Comparison of ENCODE assay signal across 13 cellular contexts in the genomic region with DNA sequence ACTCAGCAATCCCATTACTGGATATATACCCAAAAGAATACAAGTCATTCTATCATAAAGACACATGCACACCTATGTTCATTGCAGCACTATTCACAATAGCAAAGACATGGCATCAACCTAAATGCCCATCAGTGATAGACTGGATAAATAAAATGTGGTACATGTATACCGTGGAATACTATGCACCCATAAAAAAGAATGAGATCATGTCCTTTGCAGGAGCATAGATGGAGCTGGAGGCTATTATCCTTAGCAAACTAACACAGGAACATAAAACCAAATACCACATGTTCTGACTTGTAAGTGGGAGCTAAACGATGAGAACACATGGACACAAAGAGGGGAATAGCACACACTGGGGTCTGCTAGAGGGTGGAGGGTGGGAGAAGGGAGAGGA. TPM values are rescaled to one million over a fixed set of nuclear protein-coding genes. Genes with fewer than 3 reads are reported as not detected.
"Had no signal": no experiment of that assay in that cellular context is flagged by ENCODE, and none has a peak within 500 bp of the region (broad histone marks: within the 10 kb centered on the region; RNA-seq: fewer than 3 reads in every experiment).

No MANE protein-coding gene starts in this region.

RNA-seq across cellular contexts. Expression of gene GAS2L2, which starts 49.7 kb away (rescaled TPM):
- total RNA-seq: activated B cell treated with CpG ODN at 0.5 μM for 24 hours; activated CD4-positive, alpha-beta memory T cell treated with anti-CD3 and anti-CD28 coated beads for 36 hours; activated CD4-positive, alpha-beta memory T cell treated with anti-CD3 and anti-CD28 coated beads, Interleukin-2, amount 10 ng/mL, durations not matched to agents 7 days and 5 days; activated CD4-positive, alpha-beta T cell treated with anti-CD3 and anti-CD28 coated beads, Interleukin-2, amount 10 ng/mL, durations not matched to agents 24 days and 14 days; activated CD4-positive, alpha-beta T cell treated with anti-CD3 and anti-CD28 coated beads, Interleukin-2, amount 10 ng/mL, durations not matched to agents 7 days and 5 days; activated CD8-positive, alpha-beta memory T cell treated with anti-CD3 and anti-CD28 coated beads, Interleukin-2, amount 10 ng/mL, durations not matched to agents 7 days and 5 days; activated CD8-positive, alpha-beta T cell treated with anti-CD3 and anti-CD28 coated beads, Interleukin-2, amount 10 ng/mL, durations not matched to agents 7 days and 5 days; T-helper 1 cell treated with Interleukin-12 subunit alpha and Interleukin-12 subunit beta and Interleukin-4 antibody, amounts not matched to agents 30 ng/mL and 1 ng/mL, for 36 hours; T-helper 17 cell; T-helper 2 cell treated with Interferon-gamma antibody and Interleukin-4, amounts not matched to agents 100 ng/mL and 5 ng/mL, for 36 hours had no signal

RNA-seq across cellular contexts. Expression of gene C17orf50, which starts 57.4 kb away (rescaled TPM):
- total RNA-seq: activated B cell treated with CpG ODN at 0.5 μM for 24 hours; activated CD4-positive, alpha-beta memory T cell treated with anti-CD3 and anti-CD28 coated beads for 36 hours; activated CD4-positive, alpha-beta memory T cell treated with anti-CD3 and anti-CD28 coated beads, Interleukin-2, amount 10 ng/mL, durations not matched to agents 7 days and 5 days; activated CD4-positive, alpha-beta T cell treated with anti-CD3 and anti-CD28 coated beads for 36 hours; activated CD4-positive, alpha-beta T cell treated with anti-CD3 and anti-CD28 coated beads, Interleukin-2, amount 10 ng/mL, durations not matched to agents 24 days and 14 days; activated CD4-positive, alpha-beta T cell treated with anti-CD3 and anti-CD28 coated beads, Interleukin-2, amount 10 ng/mL, durations not matched to agents 7 days and 5 days; activated CD8-positive, alpha-beta memory T cell treated with anti-CD3 and anti-CD28 coated beads for 36 hours; activated CD8-positive, alpha-beta memory T cell treated with anti-CD3 and anti-CD28 coated beads, Interleukin-2, amount 10 ng/mL, durations not matched to agents 7 days and 5 days; activated CD8-positive, alpha-beta T cell treated with anti-CD3 and anti-CD28 coated beads for 36 hours; activated CD8-positive, alpha-beta T cell treated with anti-CD3 and anti-CD28 coated beads, Interleukin-2, amount 10 ng/mL, durations not matched to agents 7 days and 5 days; T-helper 1 cell treated with Interleukin-12 subunit alpha and Interleukin-12 subunit beta and Interleukin-4 antibody, amounts not matched to agents 30 ng/mL and 1 ng/mL, for 36 hours; T-helper 17 cell; T-helper 2 cell treated with Interferon-gamma antibody and Interleukin-4, amounts not matched to agents 100 ng/mL and 5 ng/mL, for 36 hours had no signal
